ENCODE assay signal across 9 cellular contexts in genomic region chr10:62054408-62054807, GRCh38.
DNase-seq lines count a peak whose midpoint lies in the region; ATAC-seq, FAIRE-seq and TF ChIP-seq lines count a peak whose summit lies in the region.
"Had no signal": no experiment of that assay in that cellular context is flagged by ENCODE, and none has a peak within 500 bp of the region (broad histone marks: within the 10 kb centered on the region; RNA-seq: fewer than 3 reads in every experiment).

No MANE protein-coding gene starts in this region.

- FAIRE-seq in GM19239 (lab: Jason Lieb, UNC): peak; percentile 64

- H3K27me3 ChIP-seq in Panc1 (ENCODE audit: control insufficient read depth, insufficient read depth, low read length) (no peaks in the 10 kb centered on the region), lung (ENCODE audit: control insufficient read depth, insufficient read depth) (no peaks in the 10 kb centered on the region)

- in situ Hi-C loops in Panc1 (cut with HindIII; ENCODE audit: low pct_unique_long_range_greater_than_20kb, low sequenced_read_pairs): no loop called here

- H3K4me1 ChIP-seq in Panc1 (ENCODE audit: control insufficient read depth, insufficient read depth, low read length) (peaks cover 32% of the 10 kb centered on the region), lung (ENCODE audit: control insufficient read depth in 2 of 2, insufficient read depth in 2 of 2, low read length in 2 of 2) (peaks cover 5 to 63% of the 10 kb centered on the region in 2 donors)

- DNase-seq in AG04449 (ENCODE audit: low read depth, low spot score): no peak
- DNase-seq in GM19239 (ENCODE audit: insufficient read length, low spot score): no peak
- DNase-seq in Panc1 (ENCODE audit: low read depth, low spot score): no peak
- no peak for DNase-seq in lung (ENCODE audit: low spot score)
- DNase-seq in iPS-NIHi11 (ENCODE audit: low spot score): no peak
- no peak for DNase-seq in HUDEP-2 (lab: John Stamatoyannopoulos, UW; ENCODE audit: unreplicated experiment in 76 of 76)

- peak overlapping the region; percentile 41 for H3K4me3 ChIP-seq in AG04449 (ENCODE audit: low read depth, low read length)
- H3K4me3 ChIP-seq in Panc1 (ENCODE audit: low read depth in 2 of 2, low read length in 2 of 2): no peak overlapping the region
- H3K4me3 ChIP-seq in lung: no peak overlapping the region

- H3K9me3 ChIP-seq in Panc1 (ENCODE audit: control insufficient read depth, insufficient read depth, low read depth, low read length) (no peaks in the 10 kb centered on the region), lung (ENCODE audit: control insufficient read depth in 2 of 2, insufficient read depth in 1 of 2, low read length in 1 of 2) (no peaks in the 10 kb centered on the region)

- ATAC-seq in Panc1: no peak
- ATAC-seq in lung (ENCODE audit: insufficient read depth, low FRiP score): no peak
- ATAC-seq in HG03135 (IDR thresholded peaks at IDR 0.05; ENCODE audit: unreplicated experiment): no peak
- no peak for ATAC-seq in HG02870 (IDR thresholded peaks at IDR 0.05; ENCODE audit: unreplicated experiment)
- ATAC-seq: WTC11 had no signal

- intact Hi-C loops in Panc1 (cut with micrococcal nuclease; ENCODE audit: unreplicated experiment): no loop called here

- CTCF ChIA-PET in AG04449 (lab: Yijun Ruan, JAX): interaction anchor here (1.3 to 1.6 kb wide), 3 partner anchors 14 to 190 kb away, joined by 5 to 7 read pairs (median 5); no protein-coding TSS in a partner anchor
- CTCF ChIA-PET in Panc1 (lab: Charles Lee): no interaction called here

- no TSS peak for BruUV-seq in Panc1 (replicated peaks; lab: Mats Ljungman, UMichigan)

- POLR2A ChIA-PET in AG04449 (lab: Yijun Ruan, JAX) (interaction anchor here (1.0 kb wide), 2 partner anchors 22 to 30 kb away, joined by 3 read pairs; no protein-coding TSS in a partner anchor), Panc1 (lab: Charles Lee) (interaction anchor here (0.6 to 0.7 kb wide), 3 partner anchors 23 to 1162 kb away, joined by 3 read pairs; no protein-coding TSS in a partner anchor)

- H3K36me3 ChIP-seq in Panc1 (ENCODE audit: control insufficient read depth, insufficient read depth, low read length) (peaks cover 17% of the 10 kb centered on the region), lung (ENCODE audit: control insufficient read depth in 2 of 2, insufficient read depth in 2 of 2, low read length in 2 of 2) (peaks cover 1 to 26% of the 10 kb centered on the region in 2 donors)

- no peak for TF ChIP-seq CTCF in AG04449 (IDR thresholded peaks at IDR 0.05; ENCODE audit: insufficient read depth, low read length, missing control alignments)
- TF ChIP-seq CTCF in Panc1 (IDR thresholded peaks at IDR 0.05): no peak
- no peak for TF ChIP-seq CTCF in lung (IDR thresholded peaks at IDR 0.05; ENCODE audit: control extremely low read depth, extremely low read depth)

- H3K27ac ChIP-seq in Panc1 (ENCODE audit: low read length) (peak overlapping the region; percentile 29; the same call in 1 of the 2 replicates), lung (ENCODE audit: low read depth in 1 of 2, low read length in 1 of 2) (peak overlapping the region; percentile 48 to 72)
